Comparison of ENCODE assay signal across 8 cellular contexts in genomic region chr15:49421991-49422390, GRCh38. TPM values are rescaled to one million over a fixed set of nuclear protein-coding genes. Genes with fewer than 3 reads are reported as not detected.
A peak's percentile ranks its signal among the peaks of the same experiment; 100 is the strongest.
DNase-seq lines count a peak whose midpoint lies in the region; ATAC-seq and TF ChIP-seq lines count a peak whose summit lies in the region.

No MANE protein-coding gene starts in this region.

- intact Hi-C loops in left lung (cut with DNase I): loop anchor here in 1 of 2 donors (10.0 kb wide), 1 partner anchor 187 kb away; no protein-coding TSS in a partner anchor

- no peak for TF ChIP-seq EP300 in SK-N-SH (IDR thresholded peaks at IDR 0.05; ENCODE audit: borderline replicate concordance in 1 of 2, low read depth in 1 of 2, low read length in 1 of 2)

- no peaks in the 10 kb centered on the region for H3K9me3 ChIP-seq in SK-N-SH
- no peaks in the 10 kb centered on the region for H3K9me3 ChIP-seq in left lung

- H3K9ac ChIP-seq in SK-N-SH: no peak overlapping the region

- H3K36me3 ChIP-seq in SK-N-SH (replicated peaks in 1 of 2; ENCODE audit: control insufficient read depth in 1 of 2, insufficient read depth in 2 of 2, low read length in 1 of 2) (no peaks in the 10 kb centered on the region), left lung (no peaks in the 10 kb centered on the region)

- H2AFZ ChIP-seq in SK-N-SH (ENCODE audit: low read depth): no peak overlapping the region

- no peaks in the 10 kb centered on the region for H4K20me1 ChIP-seq in SK-N-SH (ENCODE audit: insufficient read depth)

- no peaks in the 10 kb centered on the region for H3K27me3 ChIP-seq in SK-N-SH (ENCODE audit: insufficient read depth)
- no peaks in the 10 kb centered on the region for H3K27me3 ChIP-seq in left lung

- TF ChIP-seq RAD21 in SK-N-SH (IDR thresholded peaks at IDR 0.05; ENCODE audit: low read length): peak; percentile 71

- no peaks in the 10 kb centered on the region; the same call in 1 of the 2 replicates for H3K9me2 ChIP-seq in SK-N-SH

- WGBS in SK-N-SH (ENCODE audit: low lambda C conversion rate): 74% methylated on average over 9 of the region's 9 CpGs

- no peak overlapping the region for H3K27ac ChIP-seq in SK-N-SH (ENCODE audit: low read depth in 2 of 2, low read length in 1 of 2)
- peak overlapping the region in 1 of 2 donors; percentile 71 for H3K27ac ChIP-seq in left lung

- peak; percentile 91 for ATAC-seq in left lung

- H3K4me2 ChIP-seq in SK-N-SH: no peak overlapping the region

- H3K79me2 ChIP-seq in SK-N-SH (ENCODE audit: insufficient read depth): no peaks in the 10 kb centered on the region

- POLR2A ChIA-PET in SK-N-SH (lab: Yijun Ruan, JAX): no interaction called here

- peaks cover 3 to 4% of the 10 kb centered on the region in 2 experiments; a peak in 2 of 4 replicates for H3K4me1 ChIP-seq in SK-N-SH (ENCODE audit: control insufficient read depth in 1 of 2, insufficient read depth in 2 of 2, low read depth in 1 of 2, low read length in 1 of 2)
- peaks cover 0 to 3% of the 10 kb centered on the region in 2 donors for H3K4me1 ChIP-seq in left lung

- CTCF ChIA-PET in SK-N-SH (lab: Yijun Ruan, JAX): interaction anchor here (0.7 to 2.7 kb wide), 13 partner anchors 9 to 720 kb away, joined by 3 to 33 read pairs (median 4); no protein-coding TSS in a partner anchor

- TF ChIP-seq CTCF in SK-N-SH (IDR thresholded peaks at IDR 0.05) (peak; percentile 92), left lung (IDR thresholded peaks at IDR 0.05) (peak; percentile 68 to 76)

- H3F3A ChIP-seq in SK-N-SH (replicated peaks; ENCODE audit: insufficient read depth): peaks cover 9% of the 10 kb centered on the region

- DNase-seq in SIG-M5 treated with dmso at 0.1 percent for 504 hours (lab: John Stamatoyannopoulos, UW; ENCODE audit: unreplicated experiment): peak; percentile 21
- DNase-seq in SIG-M5 (lab: John Stamatoyannopoulos, UW): no peak
- peak; percentile 72 for DNase-seq in KBM-7
- DNase-seq in SK-N-SH: peak; percentile 23
- DNase-seq in cerebellum (ENCODE audit: low spot score): peak; percentile 24
- DNase-seq in left lung: peak in 1 of 2 donors; percentile 47
- DNase-seq in stimulated activated CD8-positive, alpha-beta memory T cell treated with anti-CD3 and anti-CD28 coated beads, Interleukin-12 subunit alpha, Interleukin-12 subunit beta, amount 100 ng/mL, for 24 hours (ENCODE audit: extremely low read depth): peak; percentile 2
- no peak for DNase-seq in cerebellar nuclear complex (lab: John Stamatoyannopoulos, UW)

- in situ Hi-C loops in KBM-7 (cut with MboI; ENCODE audit: low pct_unique_long_range_greater_than_20kb, low sequenced_read_pairs): no loop called here

- H3K4me3 ChIP-seq in SK-N-SH (ENCODE audit: low read depth in 2 of 2, low read length in 1 of 2) (no peak overlapping the region), left lung (peak overlapping the region in 1 of 2 donors; percentile 15)

TF ChIP-seq in SK-N-SH, 30 proteins besides CTCF, POLR2A, EP300 and RAD21:
- no peak for TF ChIP-seq RCOR1 (IDR thresholded peaks at IDR 0.05; ENCODE audit: low read length)
- TF ChIP-seq SMC3 (IDR thresholded peaks at IDR 0.05; ENCODE audit: low read depth, low read length): peak; percentile 72

RNA-seq across cellular contexts. Expression of gene FGF7, which starts 1.1 kb away (rescaled TPM):
- polyA plus RNA-seq in SK-N-SH (2012; rRNA removed): 0.23 and 0.25 TPM in 2 replicates
- polyA plus RNA-seq in SK-N-SH (2012; cell fraction: cytosol; rRNA removed): 0.47 and 0.51 TPM in 2 replicates
- polyA plus RNA-seq in SK-N-SH (2012; cell fraction: nucleus; rRNA removed): 0.05 and 0.17 TPM in 2 replicates
- 0.45 TPM for total RNA-seq in cerebellum
- 10 to 100 TPM; 29.6 to 31.8 TPM for total RNA-seq in left lung

Comparison
In these comparisons a context has a peak if more than half of its experiments do, and no peak if none do; other contexts are left out.
1. DNase-seq: peak in SIG-M5 treated with dmso at 0.1 percent for 504 hours (single experiment), KBM-7 (single experiment), SK-N-SH (single experiment), cerebellum (single experiment) and stimulated activated CD8-positive, alpha-beta memory T cell treated with anti-CD3 and anti-CD28 coated beads, Interleukin-12 subunit alpha, Interleukin-12 subunit beta, amount 100 ng/mL, for 24 hours (single experiment); none in SIG-M5 (single experiment) and cerebellar nuclear complex (0 of 2).
2. RNA of gene FGF7, which starts 1.1 kb away (total RNA-seq): 29.6 to 31.8 TPM in left lung; 0.45 TPM in cerebellum (single experiment); every median in the first group is over 10 times any median in the second.